In genomic region chr22:47592791-47593190, GRCh38 we compare ENCODE assay signal across 15 cellular contexts.
"Had no signal": no experiment of that assay in that cellular context is flagged by ENCODE, and none has a peak within 500 bp of the region (broad histone marks: within the 10 kb centered on the region; RNA-seq: fewer than 3 reads in every experiment).

No MANE protein-coding gene starts in this region.

- H3K36me3 ChIP-seq: heart left ventricle, right lobe of liver had no signal

- ATAC-seq: psoas muscle, right lobe of liver had no signal

- H3K9ac ChIP-seq: parathyroid adenoma had no signal

- DNase-seq: dermis blood vessel endothelial cell; effector CD4-positive, alpha-beta T cell; hippocampal formation; kidney glomerular epithelial cell; mammary epithelial cell; occipital lobe; retina; stimulated activated naive CD4-positive, alpha-beta T cell; trophoblast cell had no signal

- H3K27ac ChIP-seq: heart left ventricle, parathyroid adenoma, psoas muscle, right lobe of liver, skin epidermis had no signal

- H3K4me3 ChIP-seq: heart left ventricle, psoas muscle, right lobe of liver, skin epidermis had no signal

- H3K4me3 Mint-ChIP-seq: nephron had no signal

- H3K27ac Mint-ChIP-seq: nephron had no signal

- H3K9me3 ChIP-seq: psoas muscle, right lobe of liver had no signal

- H3K4me1 ChIP-seq: heart left ventricle, parathyroid adenoma, psoas muscle, right lobe of liver had no signal

- H3K27me3 ChIP-seq: right lobe of liver had no signal

- H3K4me1 Mint-ChIP-seq: nephron had no signal
